In the genomic region with DNA sequence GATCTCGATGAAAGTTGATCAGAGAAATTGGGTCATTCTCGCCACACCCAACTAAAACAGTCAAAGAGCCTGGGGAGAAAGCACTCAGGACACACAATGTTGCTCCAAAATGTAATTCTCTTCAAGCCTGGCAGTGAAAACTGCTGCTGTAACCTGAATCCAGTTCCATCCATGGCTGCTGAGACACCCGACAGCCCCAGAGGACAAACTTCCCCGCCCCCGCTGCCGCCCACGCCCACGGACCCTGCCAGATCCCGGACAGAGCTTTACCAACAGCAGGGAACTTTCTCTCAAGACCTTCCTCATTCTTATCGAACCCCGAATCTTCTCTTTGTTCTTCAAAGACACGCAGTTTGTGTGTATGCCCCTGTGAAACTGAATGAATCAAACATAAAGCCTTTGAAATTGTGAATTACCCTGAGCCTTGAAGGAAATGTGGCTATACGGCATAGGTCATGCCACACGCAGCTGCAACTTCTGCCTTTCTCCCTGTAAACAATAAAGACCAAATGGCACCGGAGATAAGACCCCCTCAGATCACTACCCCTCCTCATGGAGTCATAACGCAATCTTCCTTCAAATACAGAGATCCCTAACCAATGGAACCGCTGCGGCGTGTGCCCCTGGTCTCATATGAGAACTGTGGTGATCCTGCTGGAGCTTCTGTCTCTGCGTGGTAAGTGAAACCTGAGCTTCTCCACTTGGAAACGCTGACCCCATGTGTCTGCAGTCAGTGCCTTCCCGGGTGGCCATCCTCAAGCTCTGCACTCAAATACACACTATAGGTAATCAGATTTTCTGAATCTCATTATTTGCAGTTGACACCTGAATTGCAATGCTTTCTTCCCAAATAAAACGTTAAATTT, we compare ENCODE assay signal across 8 cellular contexts. TPM values are rescaled to one million over a fixed set of nuclear protein-coding genes. Genes with fewer than 3 reads are reported as not detected.
DNase-seq lines count a peak whose midpoint lies in the region; ATAC-seq and TF ChIP-seq lines count a peak whose summit lies in the region.

No MANE protein-coding gene starts in this region.

- TF ChIP-seq CTCF in MM.1S (IDR thresholded peaks at IDR 0.05; ENCODE audit: low read length) (no peak), mucosa of descending colon (IDR thresholded peaks at IDR 0.05) (no peak)

- ATAC-seq in stimulated activated effector memory CD8-positive, alpha-beta T cell treated with anti-CD3 and anti-CD28 coated beads, Interleukin-12 subunit alpha, Interleukin-12 subunit beta, amount 100 ng/mL, for 72 hours: no peak
- ATAC-seq in mucosa of descending colon (no peak), GM18861 (IDR thresholded peaks at IDR 0.05; ENCODE audit: unreplicated experiment) (no peak)

- H2AFZ ChIP-seq in MM.1S (ENCODE audit: low read length): no peak overlapping the region

- H3K36me3 ChIP-seq in MM.1S (replicated peaks; ENCODE audit: insufficient read depth, low read length): no peaks in the 10 kb centered on the region
- no peaks in the 10 kb centered on the region for H3K36me3 ChIP-seq in mucosa of descending colon (ENCODE audit: low read depth)

- H3K4me2 ChIP-seq in MM.1S (ENCODE audit: low read depth, low read length): peak overlapping the region; percentile 56

- H3K4me3 ChIP-seq in MM.1S (ENCODE audit: low read length) (no peak overlapping the region), iPS-18c (ENCODE audit: insufficient read depth, low read depth, low read length) (peak overlapping the region; percentile 26; the same call in 1 of the 2 replicates), mucosa of descending colon (no peak overlapping the region)

- peaks cover 55% of the 10 kb centered on the region for H3K27me3 ChIP-seq in MM.1S (replicated peaks; ENCODE audit: insufficient read depth, low read length)

- H4K20me1 ChIP-seq in MM.1S (ENCODE audit: insufficient read depth, low read length): no peaks in the 10 kb centered on the region

- no peaks in the 10 kb centered on the region for H3K9me3 Mint-ChIP-seq in activated naive CD4-positive, alpha-beta T cell treated with anti-CD3 and anti-CD28 coated beads, Interleukin-2, amount 50 U/mL, for 24 hours
- no peaks in the 10 kb centered on the region for H3K9me3 Mint-ChIP-seq in stimulated activated effector memory CD8-positive, alpha-beta T cell treated with anti-CD3 and anti-CD28 coated beads, Interleukin-12 subunit alpha, Interleukin-12 subunit beta, amount 100 ng/mL, for 72 hours

- peak; percentile 56 for DNase-seq in DMS79 treated with DMSO at 0.1 percent for 48 hours (lab: John Stamatoyannopoulos, UW)
- DNase-seq in MM.1S: no peak
- DNase-seq in stimulated activated effector memory CD8-positive, alpha-beta T cell treated with anti-CD3 and anti-CD28 coated beads, Interleukin-12 subunit alpha, Interleukin-12 subunit beta, amount 100 ng/mL, for 72 hours (ENCODE audit: low spot score in 2 of 2): no peak
- DNase-seq in GM19240 (ENCODE audit: insufficient read length, low spot score): no peak
- no peak for DNase-seq in mucosa of descending colon

- no peaks in the 10 kb centered on the region for H3K79me2 ChIP-seq in MM.1S (ENCODE audit: low read length)

- peaks cover 20% of the 10 kb centered on the region for H3K4me1 Mint-ChIP-seq in activated naive CD4-positive, alpha-beta T cell treated with anti-CD3 and anti-CD28 coated beads, Interleukin-2, amount 50 U/mL, for 24 hours
- H3K4me1 Mint-ChIP-seq in stimulated activated effector memory CD8-positive, alpha-beta T cell treated with anti-CD3 and anti-CD28 coated beads, Interleukin-12 subunit alpha, Interleukin-12 subunit beta, amount 100 ng/mL, for 72 hours: peaks cover 18% of the 10 kb centered on the region

- H3K36me3 Mint-ChIP-seq in activated naive CD4-positive, alpha-beta T cell treated with anti-CD3 and anti-CD28 coated beads, Interleukin-2, amount 50 U/mL, for 24 hours: peaks cover 2% of the 10 kb centered on the region
- peaks cover 15% of the 10 kb centered on the region for H3K36me3 Mint-ChIP-seq in stimulated activated effector memory CD8-positive, alpha-beta T cell treated with anti-CD3 and anti-CD28 coated beads, Interleukin-12 subunit alpha, Interleukin-12 subunit beta, amount 100 ng/mL, for 72 hours

- peaks cover 26% of the 10 kb centered on the region for H3K27me3 Mint-ChIP-seq in activated naive CD4-positive, alpha-beta T cell treated with anti-CD3 and anti-CD28 coated beads, Interleukin-2, amount 50 U/mL, for 24 hours

- intact Hi-C loops in mucosa of descending colon (cut with DNase I, micrococcal nuclease): no loop called here

- no peak overlapping the region for H3K9ac ChIP-seq in MM.1S (ENCODE audit: low read length)

- H3F3A ChIP-seq in MM.1S (ENCODE audit: insufficient read depth, low read length): peaks cover 5% of the 10 kb centered on the region

- peak overlapping the region; percentile 37 for H3K4me3 Mint-ChIP-seq in activated naive CD4-positive, alpha-beta T cell treated with anti-CD3 and anti-CD28 coated beads, Interleukin-2, amount 50 U/mL, for 24 hours
- peak overlapping the region; percentile 40 for H3K4me3 Mint-ChIP-seq in stimulated activated effector memory CD8-positive, alpha-beta T cell treated with anti-CD3 and anti-CD28 coated beads, Interleukin-12 subunit alpha, Interleukin-12 subunit beta, amount 100 ng/mL, for 72 hours

- peak overlapping the region; percentile 1 for H3K27ac Mint-ChIP-seq in activated naive CD4-positive, alpha-beta T cell treated with anti-CD3 and anti-CD28 coated beads, Interleukin-2, amount 50 U/mL, for 24 hours
- peak overlapping the region; percentile 7 for H3K27ac Mint-ChIP-seq in stimulated activated effector memory CD8-positive, alpha-beta T cell treated with anti-CD3 and anti-CD28 coated beads, Interleukin-12 subunit alpha, Interleukin-12 subunit beta, amount 100 ng/mL, for 72 hours

- no peaks in the 10 kb centered on the region for H3K9me2 ChIP-seq in MM.1S (replicated peaks; ENCODE audit: insufficient read depth, low read length)

- H3K4me1 ChIP-seq in MM.1S (ENCODE audit: low read length) (peaks cover 12% of the 10 kb centered on the region), mucosa of descending colon (ENCODE audit: low read depth) (no peaks in the 10 kb centered on the region)

- no peak overlapping the region for H3K27ac ChIP-seq in MM.1S (ENCODE audit: low read length)

- H3K9me3 ChIP-seq in MM.1S (replicated peaks; ENCODE audit: insufficient read depth, low read length) (no peaks in the 10 kb centered on the region), iPS-18c (ENCODE audit: control insufficient read depth, insufficient read depth, low read length) (peaks cover 2% of the 10 kb centered on the region), mucosa of descending colon (no peaks in the 10 kb centered on the region)

RNA-seq across cellular contexts. Expression of a gene that starts 4.8 kb away (rescaled TPM):
- 100 to 1,000 TPM; 182 to 207 (median 205) TPM for total RNA-seq in mucosa of descending colon
